Comparison of ENCODE assay signal across 10 cellular contexts in the genomic region with DNA sequence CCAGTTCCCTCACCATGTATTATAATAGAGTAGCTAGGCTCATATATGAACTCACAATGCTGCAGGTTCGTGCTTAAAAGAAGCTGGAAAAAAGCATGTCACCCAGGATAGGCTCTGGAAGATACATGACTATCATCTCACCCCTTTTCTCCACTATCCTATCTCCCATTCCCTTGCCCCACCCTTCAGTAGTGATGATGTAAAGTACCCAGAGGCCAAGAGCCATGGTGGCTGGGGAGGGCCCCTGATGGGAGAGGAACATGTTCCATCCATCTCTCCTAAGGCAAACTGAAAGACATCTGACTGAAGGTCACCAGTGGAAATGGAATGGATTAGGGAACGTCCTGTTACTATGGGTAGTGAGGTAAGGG. TPM values are rescaled to one million over a fixed set of nuclear protein-coding genes. Genes with fewer than 3 reads are reported as not detected.
DNase-seq lines count a peak whose midpoint lies in the region; ATAC-seq and TF ChIP-seq lines count a peak whose summit lies in the region.
"Had no signal": no experiment of that assay in that cellular context is flagged by ENCODE, and none has a peak within 500 bp of the region (broad histone marks: within the 10 kb centered on the region; RNA-seq: fewer than 3 reads in every experiment).

No MANE protein-coding gene starts in this region.

- ATAC-seq in stimulated activated naive CD8-positive, alpha-beta T cell treated with anti-CD3 and anti-CD28 coated beads, Interleukin-15, amount 100 ng/mL, for 72 hours: peak; percentile 19
- no peak for ATAC-seq in stimulated activated naive CD8-positive, alpha-beta T cell treated with anti-CD3 and anti-CD28 coated beads, Interleukin-15, Interleukin-2, amounts not matched to agents 100 U/mL and 50 U/mL, for 24 hours
- no peak for ATAC-seq in activated T-helper 17 cell treated with anti-CD3 and anti-CD28 coated beads, Interleukin-2, amount 50 U/mL, for 72 hours (replicated peaks)
- peak; percentile 8 to 26 (median 25) for ATAC-seq in right lobe of liver
- ATAC-seq in GM18520 (IDR thresholded peaks at IDR 0.05; ENCODE audit: unreplicated experiment): no peak
- no peak for ATAC-seq in HG03469 (IDR thresholded peaks at IDR 0.05; ENCODE audit: unreplicated experiment)
- no peak for ATAC-seq in HG02852 (IDR thresholded peaks at IDR 0.05; ENCODE audit: unreplicated experiment)

- H3K4me1 ChIP-seq in right lobe of liver (no peaks in the 10 kb centered on the region), Peyer's patch (peaks cover 0 to 4% (median 0%) of the 10 kb centered on the region in 4 donors)
- H3K4me1 ChIP-seq: neural progenitor cell had no signal

- H3K9me3 ChIP-seq in right lobe of liver (no peaks in the 10 kb centered on the region), Peyer's patch (no peaks in the 10 kb centered on the region)

- peaks cover 0 to 2% (median 0%) of the 10 kb centered on the region in 4 donors for H3K36me3 ChIP-seq in right lobe of liver
- H3K36me3 ChIP-seq in Peyer's patch: peaks cover 0 to 10% (median 0%) of the 10 kb centered on the region in 3 donors
- H3K36me3 ChIP-seq: neural progenitor cell had no signal

- peak overlapping the region in 1 of 2 donors; percentile 5 for H3K27ac Mint-ChIP-seq in stimulated activated naive CD8-positive, alpha-beta T cell treated with anti-CD3 and anti-CD28 coated beads, Interleukin-15, amount 100 ng/mL, for 72 hours
- H3K27ac Mint-ChIP-seq in activated T-helper 17 cell treated with anti-CD3 and anti-CD28 coated beads, Interleukin-2, amount 50 U/mL, for 72 hours: no peak overlapping the region
- H3K27ac Mint-ChIP-seq: neural progenitor cell had no signal

- no peak for TF ChIP-seq POLR2A in right lobe of liver (IDR thresholded peaks at IDR 0.05)
- TF ChIP-seq POLR2A in Peyer's patch (IDR thresholded peaks at IDR 0.05): no peak

- DNase-seq in stimulated activated naive CD8-positive, alpha-beta T cell treated with anti-CD3 and anti-CD28 coated beads, Interleukin-15, amount 100 ng/mL, for 72 hours: no peak
- DNase-seq in stimulated activated naive CD8-positive, alpha-beta T cell treated with anti-CD3 and anti-CD28 coated beads, Interleukin-15, Interleukin-2, amounts not matched to agents 100 U/mL and 50 U/mL, for 24 hours: no peak
- DNase-seq in right lobe of liver: no peak
- DNase-seq in Peyer's patch: no peak

- no peak overlapping the region for H3K27ac ChIP-seq in right lobe of liver
- no peak overlapping the region for H3K27ac ChIP-seq in Peyer's patch
- H3K27ac ChIP-seq: neural progenitor cell had no signal

- H3K4me1 Mint-ChIP-seq in stimulated activated naive CD8-positive, alpha-beta T cell treated with anti-CD3 and anti-CD28 coated beads, Interleukin-15, amount 100 ng/mL, for 72 hours: peaks cover 14% of the 10 kb centered on the region
- peaks cover 5% of the 10 kb centered on the region for H3K4me1 Mint-ChIP-seq in activated T-helper 17 cell treated with anti-CD3 and anti-CD28 coated beads, Interleukin-2, amount 50 U/mL, for 72 hours

- H3K4me3 Mint-ChIP-seq in stimulated activated naive CD8-positive, alpha-beta T cell treated with anti-CD3 and anti-CD28 coated beads, Interleukin-15, amount 100 ng/mL, for 72 hours: no peak overlapping the region
- H3K4me3 Mint-ChIP-seq in activated T-helper 17 cell treated with anti-CD3 and anti-CD28 coated beads, Interleukin-2, amount 50 U/mL, for 72 hours: peak overlapping the region; percentile 25
- H3K4me3 Mint-ChIP-seq: neural progenitor cell had no signal

- TF ChIP-seq CTCF in right lobe of liver (IDR thresholded peaks at IDR 0.05) (no peak), Peyer's patch (IDR thresholded peaks at IDR 0.05) (no peak)

- H3K27me3 ChIP-seq in right lobe of liver (no peaks in the 10 kb centered on the region), Peyer's patch (no peaks in the 10 kb centered on the region)
- H3K27me3 ChIP-seq: neural progenitor cell had no signal

- H3K27me3 Mint-ChIP-seq in stimulated activated naive CD8-positive, alpha-beta T cell treated with anti-CD3 and anti-CD28 coated beads, Interleukin-15, amount 100 ng/mL, for 72 hours: no peaks in the 10 kb centered on the region
- H3K27me3 Mint-ChIP-seq in activated T-helper 17 cell treated with anti-CD3 and anti-CD28 coated beads, Interleukin-2, amount 50 U/mL, for 72 hours: no peaks in the 10 kb centered on the region

- H3K36me3 Mint-ChIP-seq in activated T-helper 17 cell treated with anti-CD3 and anti-CD28 coated beads, Interleukin-2, amount 50 U/mL, for 72 hours (ENCODE audit: low read depth): peaks cover 24% of the 10 kb centered on the region

- intact Hi-C loops in right lobe of liver (cut with DNase I): no loop called here

- no peaks in the 10 kb centered on the region for H3K9me3 Mint-ChIP-seq in stimulated activated naive CD8-positive, alpha-beta T cell treated with anti-CD3 and anti-CD28 coated beads, Interleukin-15, amount 100 ng/mL, for 72 hours
- no peaks in the 10 kb centered on the region for H3K9me3 Mint-ChIP-seq in activated T-helper 17 cell treated with anti-CD3 and anti-CD28 coated beads, Interleukin-2, amount 50 U/mL, for 72 hours

- H3K4me3 ChIP-seq in right lobe of liver: no peak overlapping the region
- H3K4me3 ChIP-seq in Peyer's patch: peak overlapping the region in 1 of 4 donors; percentile 19
- H3K4me3 ChIP-seq: lung, neural progenitor cell had no signal

- WGBS in right lobe of liver (ENCODE audit: insufficient coverage, low coverage, low lambda C conversion rate, missing lambda C conversion rate): 25% methylated on average over 2 of the region's 2 CpGs

RNA-seq across cellular contexts. Expression of gene RBBP5, which starts 20.3 kb away (rescaled TPM):
- total RNA-seq in activated T-helper 17 cell treated with anti-CD3 and anti-CD28 coated beads, Interleukin-2, amount 50 U/mL, for 72 hours: 10 to 100 TPM; 14.6 to 23.5 TPM
- total RNA-seq in right lobe of liver: 10 to 100 TPM in 3 of 6 experiments, 1 to 10 TPM in 3; 8.7 to 12.3 (median 10.0) TPM
- 10 to 100 TPM; 11.9 to 21.5 (median 15.3) TPM for total RNA-seq in Peyer's patch

RNA-seq across cellular contexts. Expression of gene TMEM81, which starts 57.8 kb away (rescaled TPM):
- total RNA-seq in activated T-helper 17 cell treated with anti-CD3 and anti-CD28 coated beads, Interleukin-2, amount 50 U/mL, for 72 hours: 1 to 10 TPM; 3.1 to 3.9 TPM
- total RNA-seq in right lobe of liver: 1 to 10 TPM in 5 of 6 experiments, under 1 TPM in 1; 0.49 to 2.7 (median 1.8) TPM
- total RNA-seq in Peyer's patch: 1 to 10 TPM in 3 of 4 donors, under 1 TPM in 1; 0.88 to 3.3 (median 2.6) TPM

Comparison
In these comparisons a context has a peak if more than half of its experiments do, and no peak if none do; other contexts are left out.
1. ATAC-seq: peak in stimulated activated naive CD8-positive, alpha-beta T cell treated with anti-CD3 and anti-CD28 coated beads, Interleukin-15, amount 100 ng/mL, for 72 hours (single experiment) and right lobe of liver (4 of 4); none in stimulated activated naive CD8-positive, alpha-beta T cell treated with anti-CD3 and anti-CD28 coated beads, Interleukin-15, Interleukin-2, amounts not matched to agents 100 U/mL and 50 U/mL, for 24 hours (single experiment), activated T-helper 17 cell treated with anti-CD3 and anti-CD28 coated beads, Interleukin-2, amount 50 U/mL, for 72 hours (single experiment), GM18520 (single experiment), HG03469 (single experiment) and HG02852 (single experiment).